ENCODE assay signal across 8 cellular contexts in genomic region chr1:40710581-40711315, GRCh38. TPM values are rescaled to one million over a fixed set of nuclear protein-coding genes. Genes with fewer than 3 reads are reported as not detected.
DNase-seq lines count a peak whose midpoint lies in the region; ATAC-seq and TF ChIP-seq lines count a peak whose summit lies in the region.

No MANE protein-coding gene starts in this region.

- H3K4me3 ChIP-seq in Peyer's patch (peak overlapping the region in 2 of 4 donors; percentile 29 to 51), fibroblast of lung (replicated peaks in 1 of 4; ENCODE audit: control extremely low read depth in 1 of 4, insufficient read depth in 1 of 4, low read depth in 3 of 4, low read length in 4 of 4) (peak overlapping the region; percentile 12 to 88 (median 74)), osteoblast (ENCODE audit: insufficient read depth, low read length) (peak overlapping the region; percentile 85), lower leg skin (ENCODE audit: low read depth, poor library complexity, severe bottlenecking) (no peak overlapping the region)

- peak overlapping the region; percentile 97 for H3K4me2 ChIP-seq in fibroblast of lung (ENCODE audit: extremely low read depth, insufficient read depth, low read length)
- peak overlapping the region; percentile 98 for H3K4me2 ChIP-seq in osteoblast (ENCODE audit: insufficient read depth, low read length)

- TF ChIP-seq CTCF in Peyer's patch (IDR thresholded peaks at IDR 0.05): no peak
- TF ChIP-seq CTCF in fibroblast of lung (conservative IDR thresholded peaks at IDR 0.05 in 1 of 2, IDR thresholded peaks at IDR 0.05 in 1 of 2; ENCODE audit: low read depth in 1 of 2, low read length in 2 of 2): no peak
- TF ChIP-seq CTCF in osteoblast (IDR thresholded peaks at IDR 0.05; ENCODE audit: extremely low read depth, low read depth, low read length): no peak
- no peak for TF ChIP-seq CTCF in lower leg skin (IDR thresholded peaks at IDR 0.05)

- 13 to 18% methylated on average over 7 of the region's 7 CpGs for WGBS in lower leg skin, 2 donors

- no peak for TF ChIP-seq POLR2A in Peyer's patch (IDR thresholded peaks at IDR 0.05)
- no peak for TF ChIP-seq POLR2A in lower leg skin (IDR thresholded peaks at IDR 0.05)

- no peak overlapping the region for H2AFZ ChIP-seq in fibroblast of lung (ENCODE audit: low read length)
- H2AFZ ChIP-seq in osteoblast (ENCODE audit: low read length): peak overlapping the region; percentile 48

- no peak overlapping the region for H3K9ac ChIP-seq in fibroblast of lung (ENCODE audit: insufficient read depth, low read length)

- H3K27me3 ChIP-seq in Peyer's patch: no peaks in the 10 kb centered on the region
- H3K27me3 ChIP-seq in fibroblast of lung (ENCODE audit: control insufficient read depth, insufficient read depth, low read length): no peaks in the 10 kb centered on the region
- H3K27me3 ChIP-seq in osteoblast (ENCODE audit: insufficient read depth, low read length): no peaks in the 10 kb centered on the region

- no peak for ATAC-seq in GM19023 (IDR thresholded peaks at IDR 0.05; ENCODE audit: unreplicated experiment)
- ATAC-seq in GM21526 (IDR thresholded peaks at IDR 0.05; ENCODE audit: low FRiP score, unreplicated experiment): no peak

- H3K9me3 ChIP-seq in Peyer's patch (no peaks in the 10 kb centered on the region), fibroblast of lung (ENCODE audit: control insufficient read depth, insufficient read depth, low read depth, low read length) (no peaks in the 10 kb centered on the region), osteoblast (ENCODE audit: low read depth, low read length) (no peaks in the 10 kb centered on the region)

- H3K27ac ChIP-seq in Peyer's patch (peak overlapping the region; percentile 16 to 76 (median 58)), fibroblast of lung (ENCODE audit: insufficient read depth, low read length) (no peak overlapping the region), osteoblast (ENCODE audit: low read depth, low read length) (peak overlapping the region; percentile 57)

- no peaks in the 10 kb centered on the region for H4K20me1 ChIP-seq in fibroblast of lung (ENCODE audit: control insufficient read depth, extremely low read depth, insufficient read depth, low read length)
- no peaks in the 10 kb centered on the region for H4K20me1 ChIP-seq in osteoblast (ENCODE audit: insufficient read depth, low read length)

- peaks cover 0 to 50% (median 12%) of the 10 kb centered on the region in 4 donors for H3K4me1 ChIP-seq in Peyer's patch
- peaks cover 11% of the 10 kb centered on the region for H3K4me1 ChIP-seq in fibroblast of lung (ENCODE audit: control insufficient read depth, extremely low read depth, insufficient read depth, low read length)
- H3K4me1 ChIP-seq in osteoblast (ENCODE audit: insufficient read depth, low read length): peaks cover 31% of the 10 kb centered on the region

- H3K36me3 ChIP-seq in Peyer's patch: no peaks in the 10 kb centered on the region
- H3K36me3 ChIP-seq in fibroblast of lung (ENCODE audit: control insufficient read depth, insufficient read depth, low read length): no peaks in the 10 kb centered on the region
- peaks cover 7% of the 10 kb centered on the region for H3K36me3 ChIP-seq in osteoblast (ENCODE audit: insufficient read depth, low read length)

- intact Hi-C loops in lower leg skin (cut with DNase I; ENCODE audit: low total_unique reads): no loop called here

- H3K79me2 ChIP-seq in fibroblast of lung (ENCODE audit: control insufficient read depth, insufficient read depth, low read length): peaks cover 28% of the 10 kb centered on the region
- peaks cover 72% of the 10 kb centered on the region for H3K79me2 ChIP-seq in osteoblast (ENCODE audit: insufficient read depth, low read length)

- peak; percentile 41 for DNase-seq in COLO829 (ENCODE audit: low spot score)
- no peak for DNase-seq in Peyer's patch
- DNase-seq in fibroblast of lung (ENCODE audit: low read depth in 2 of 2): peak in 1 of 2 donors; percentile 56
- DNase-seq in osteoblast (ENCODE audit: insufficient read length, low spot score, missing footprints): no peak
- DNase-seq in lower leg skin (ENCODE audit: low spot score in 2 of 2): no peak
- no peak for DNase-seq in dermis blood vessel endothelial cell

RNA-seq across cellular contexts. Expression of gene NFYC, which starts 19.2 kb away (rescaled TPM):
- 100 to 1,000 TPM in 1 of 4 donors, 10 to 100 TPM in 3; 53.1 to 122 (median 65.0) TPM for total RNA-seq in Peyer's patch
- total RNA-seq in fibroblast of lung: 17.5 and 23.8 TPM in 2 replicates
- 31.0 and 48.2 TPM in 2 replicates for polyA plus RNA-seq in fibroblast of lung
- 20.3 and 30.2 TPM in 2 replicates for polyA plus RNA-seq in fibroblast of lung (2012)
- 24.9 and 44.5 TPM in 2 replicates for polyA minus RNA-seq in fibroblast of lung (ENCODE audit: low replicate concordance)
- 24.2 TPM in 2 replicates for total RNA-seq in osteoblast
- 10 to 100 TPM; 53.3 to 94.4 (median 68.0) TPM for total RNA-seq in lower leg skin
- 19.2 and 29.5 TPM in 2 replicates for total RNA-seq in dermis blood vessel endothelial cell

RNA-seq across cellular contexts. Expression of gene RIMS3, which starts 45.3 kb away (rescaled TPM):
- total RNA-seq in Peyer's patch (1 to 10 TPM; 2.5 to 6.6 (median 5.4) TPM), fibroblast of lung (0.33 and 0.51 TPM in 2 replicates), osteoblast (3.5 and 6.2 TPM in 2 replicates), lower leg skin (1 to 10 TPM; 2.7 to 4.0 (median 3.0) TPM), dermis blood vessel endothelial cell (0.28 and 0.34 TPM in 2 replicates)
- polyA plus RNA-seq in fibroblast of lung: 0.11 and 0.12 TPM in 2 replicates
- 0.13 and 0.16 TPM in 2 replicates for polyA plus RNA-seq in fibroblast of lung (2012)
- polyA minus RNA-seq in fibroblast of lung (ENCODE audit: low replicate concordance): 0.43 TPM in 1 of 2 replicates, not detected in the other
